In genomic region chr6:98871821-98872220, GRCh38 we compare ENCODE assay signal across 21 cellular contexts. TPM values are rescaled to one million over a fixed set of nuclear protein-coding genes. Genes with fewer than 3 reads are reported as not detected.
"Had no signal": no experiment of that assay in that cellular context is flagged by ENCODE, and none has a peak within 500 bp of the region (broad histone marks: within the 10 kb centered on the region; RNA-seq: fewer than 3 reads in every experiment).

No MANE protein-coding gene starts in this region.

- DNase-seq: IMR-90; Karpas-422; KG1; MM.1S; NCI-H1092 treated with DMSO at 0.1 percent for 48 hours; NCI-H1436; NCI-H187; NCI-H2081 treated with DMSO at 0.1 percent for 48 hours; NCI-H2171; NCI-H226; NCI-H510A; NCI-H524 treated with DMSO at 0.1 percent for 48 hours; NCI-H69; NCI-H82; NK-92 treated with Interleukin-12 subunit alpha and Interleukin-12 subunit beta, amount 100 ng/mL, for 24 hours; SHP77; SK-N-SH; SW 1271 had no signal

- H3K27ac ChIP-seq: RWPE1 had no signal

- ATAC-seq: HepG2 had no signal

- FAIRE-seq: HepG2 had no signal

- H3K9me3 ChIP-seq: SK-N-SH had no signal

RNA-seq across cellular contexts. Expression of gene POU3F2, which starts 37.4 kb away (rescaled TPM):
- total RNA-seq: HepG2, IMR-90, OCI-LY7 had no signal
- polyA plus RNA-seq: HepG2, IMR-90 had no signal
